ENCODE assay signal across 19 cellular contexts in the genomic region with DNA sequence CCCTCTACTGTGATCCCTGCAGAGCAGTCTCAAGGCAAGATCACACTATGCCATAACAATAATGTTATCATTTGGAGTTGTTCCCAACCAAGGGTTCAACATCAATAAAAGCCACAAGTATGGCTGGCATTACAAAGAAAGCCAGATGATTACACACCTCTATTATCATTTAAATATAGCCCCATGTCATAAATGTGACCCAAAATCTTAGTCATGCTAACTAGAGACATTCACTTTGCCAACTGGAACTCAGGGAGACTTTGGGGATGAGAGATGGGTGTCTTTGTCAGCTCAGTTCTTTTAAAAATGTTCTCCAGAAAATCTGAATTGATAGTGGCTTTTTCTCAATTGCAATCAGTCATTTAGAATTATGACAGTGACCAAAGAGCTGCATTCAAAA.
"Had no signal": no experiment of that assay in that cellular context is flagged by ENCODE, and none has a peak within 500 bp of the region (broad histone marks: within the 10 kb centered on the region; RNA-seq: fewer than 3 reads in every experiment).

No MANE protein-coding gene starts in this region.

- H3K27ac ChIP-seq: dorsolateral prefrontal cortex, left ventricle myocardium inferior had no signal

- H3K4me3 Mint-ChIP-seq: endodermal cell had no signal

- H3K9me3 ChIP-seq: left ventricle myocardium inferior had no signal

- H3K27me3 ChIP-seq: dorsolateral prefrontal cortex had no signal

- H3K9me3 Mint-ChIP-seq: activated T-helper 2 cell treated with anti-CD3 and anti-CD28 coated beads, Interferon-gamma antibody, Interleukin-2, Interleukin-4, amounts not matched to agents 10 μg/mL and 5 μg/mL and 100 μg/mL, durations not matched to agents 14 hours and 24 hours and 36 hours; endodermal cell; nephron had no signal

- H3K27me3 Mint-ChIP-seq: progenitor cell of endocrine pancreas had no signal

- H3K27ac Mint-ChIP-seq: activated T-helper 2 cell treated with anti-CD3 and anti-CD28 coated beads, Interferon-gamma antibody, Interleukin-2, Interleukin-4, amounts not matched to agents 10 μg/mL and 5 μg/mL and 100 μg/mL, durations not matched to agents 14 hours and 24 hours and 36 hours; endodermal cell; progenitor cell of endocrine pancreas had no signal

- DNase-seq: activated CD4-positive, alpha-beta T cell treated with anti-CD3 and anti-CD28 coated beads for 1 hour; activated CD4-positive, alpha-beta T cell treated with anti-CD3 and anti-CD28 coated beads, Interleukin-2, amount 50 U/mL, for 4 hours; activated naive CD4-positive, alpha-beta T cell treated with anti-CD3 and anti-CD28 coated beads, Interleukin-2, amount 50 U/mL, for 16 hours; activated T-cell treated with anti-CD3 and anti-CD28 coated beads, Interleukin-2, amount 50 U/mL, for 1 hour; dorsolateral prefrontal cortex; endodermal cell; left ventricle myocardium inferior; mesenchymal stem cell; occipital lobe; right cardiac atrium; stimulated activated CD4-positive, alpha-beta T cell treated with anti-CD3 and anti-CD28 coated beads, Interleukin-4, amount 100 ng/mL, for 4 hours; stimulated activated CD8-positive, alpha-beta memory T cell treated with anti-CD3 and anti-CD28 coated beads, Interleukin-4, amount 100 ng/mL, for 48 hours; stimulated activated naive CD4-positive, alpha-beta T cell treated with Interleukin-2 at 50 U/mL for 16 hours; substantia nigra; T-helper 9 cell had no signal

- H3K4me3 ChIP-seq: dorsolateral prefrontal cortex, left ventricle myocardium inferior, smooth muscle cell had no signal
